Comparison of ENCODE assay signal across 8 cellular contexts in genomic region chr5:146426853-146427618, GRCh38. TPM values are rescaled to one million over a fixed set of nuclear protein-coding genes. Genes with fewer than 3 reads are reported as not detected.
A peak's percentile ranks its signal among the peaks of the same experiment; 100 is the strongest.
DNase-seq lines count a peak whose midpoint lies in the region; ATAC-seq, FAIRE-seq and TF ChIP-seq lines count a peak whose summit lies in the region.

No MANE protein-coding gene starts in this region.

- no peak overlapping the region for H3K9ac ChIP-seq in kidney (ENCODE audit: low read length in 2 of 2)

- H3K27me3 Mint-ChIP-seq in brain (peaks cover 38% of the 10 kb centered on the region), type B pancreatic cell (peaks cover 42% of the 10 kb centered on the region)

- no peak overlapping the region for H3K4me3 Mint-ChIP-seq in brain
- H3K4me3 Mint-ChIP-seq in type B pancreatic cell = no peak overlapping the region

- H3K27ac Mint-ChIP-seq in brain (no peak overlapping the region), type B pancreatic cell (no peak overlapping the region)

- H3K36me3 ChIP-seq in kidney (ENCODE audit: control insufficient read depth in 1 of 2, insufficient read depth in 2 of 2, low read length in 2 of 2) = no peaks in the 10 kb centered on the region

- no peak overlapping the region for H3K27ac ChIP-seq in kidney (ENCODE audit: low read depth in 2 of 2, low read length in 2 of 2)

- TF ChIP-seq CTCF in GM12864 (IDR thresholded peaks at IDR 0.05; ENCODE audit: low read depth, low read length, missing control alignments) = peak; percentile 60
- peak; percentile 74 to 78 for TF ChIP-seq CTCF in brain (conservative IDR thresholded peaks at IDR 0.05)
- TF ChIP-seq CTCF in kidney (IDR thresholded peaks at IDR 0.05; ENCODE audit: borderline replicate concordance, extremely low read depth, insufficient read depth) = peak; percentile 64
- TF ChIP-seq CTCF in type B pancreatic cell (conservative IDR thresholded peaks at IDR 0.05) = peak; percentile 84

- H3K36me3 Mint-ChIP-seq in brain (no peaks in the 10 kb centered on the region), type B pancreatic cell (no peaks in the 10 kb centered on the region)

- ATAC-seq in HG02852 (IDR thresholded peaks at IDR 0.05; ENCODE audit: unreplicated experiment) = peak; percentile 57
- no peak for ATAC-seq in GM21529 (IDR thresholded peaks at IDR 0.05; ENCODE audit: unreplicated experiment)

- FAIRE-seq in A204.1 (lab: Jason Lieb, UNC) (peak; percentile 97), kidney (lab: Jason Lieb, UNC) (peak; percentile 80)

- DNase-seq in GM12864 (ENCODE audit: low read depth) (no peak), NCI-H446 treated with DMSO at 0.1 percent for 48 hours (lab: John Stamatoyannopoulos, UW) (peak; percentile 11), kidney (no peak), type B pancreatic cell (ENCODE audit: extremely low spot score, unreplicated experiment) (no peak)

- H3K4me3 ChIP-seq in GM12864 (ENCODE audit: low read depth, low read length) (no peak overlapping the region), kidney (ENCODE audit: low read length in 2 of 2) (no peak overlapping the region)

- intact Hi-C loops in kidney (cut with DNase I) = loop anchor here (5.0 kb wide), 1 partner anchor 135 kb away; no protein-coding TSS in a partner anchor

- H3K9me3 ChIP-seq in kidney (ENCODE audit: control insufficient read depth in 1 of 2, low read length in 2 of 2) = no peaks in the 10 kb centered on the region

- H3K9me3 Mint-ChIP-seq in brain (peaks cover 0 to 8% (median 0%) of the 10 kb centered on the region in 5 experiments), type B pancreatic cell (no peaks in the 10 kb centered on the region)

- H3K4me1 Mint-ChIP-seq in brain (no peaks in the 10 kb centered on the region), type B pancreatic cell (ENCODE audit: unreplicated experiment) (no peaks in the 10 kb centered on the region)

- H3K4me1 ChIP-seq in kidney (ENCODE audit: control insufficient read depth in 1 of 2, insufficient read depth in 1 of 2, low read depth in 1 of 2, low read length in 2 of 2) = no peaks in the 10 kb centered on the region

RNA-seq across cellular contexts. Expression of gene TCERG1, which starts 20.1 kb away (rescaled TPM):
- 13.0 TPM for polyA plus RNA-seq in brain (ENCODE audit: insufficient read depth, low read depth, low replicate concordance)
- total RNA-seq in kidney = 48.6 TPM
- polyA plus RNA-seq in kidney (ENCODE audit: insufficient read depth, low read depth, low replicate concordance) = 16.7 TPM
- 72.8 and 101 TPM in 2 replicates for total RNA-seq in type B pancreatic cell (ENCODE audit: low replicate concordance)
